Comparison of ENCODE assay signal across 33 cellular contexts in genomic region chr11:95417832-95418231, GRCh38.
DNase-seq lines count a peak whose midpoint lies in the region; ATAC-seq, FAIRE-seq and TF ChIP-seq lines count a peak whose summit lies in the region.
"Had no signal": no experiment of that assay in that cellular context is flagged by ENCODE, and none has a peak within 500 bp of the region (broad histone marks: within the 10 kb centered on the region; RNA-seq: fewer than 3 reads in every experiment).

No MANE protein-coding gene starts in this region.

- H3K4me3 ChIP-seq in K562 (no peak overlapping the region), trophoblast cell (ENCODE audit: low read depth, low read length) (no peak overlapping the region)
- H3K4me3 ChIP-seq: A549; BLaER1; BLaER1 treated with 17β-estradiol and CSF1 and Interleukin-3, amounts not matched to agents 10 nM and 100 nM had no signal

- no peak overlapping the region for H4K8ac ChIP-seq in trophoblast cell (ENCODE audit: low read depth, low read length)

- intact Hi-C loops in K562 (cut with micrococcal nuclease) = no loop called here

- no peak for TF ChIP-seq RAD21 in K562 (CRISPR knock-in tag; conservative IDR thresholded peaks at IDR 0.05 in 1 of 2, IDR thresholded peaks at IDR 0.05 in 1 of 2)

- H3K18ac ChIP-seq in trophoblast cell (ENCODE audit: low read length) = no peak overlapping the region

- DNase-seq in K562 (ENCODE audit: extremely low read depth in 1 of 4, low spot score in 3 of 4) (no peak), trophoblast cell (no peak), chondrocyte (ENCODE audit: low spot score) (no peak), DMS 273 (lab: John Stamatoyannopoulos, UW; ENCODE audit: unreplicated experiment) (no peak)
- DNase-seq: 8988T; ACHN; AML-193; BE2C; C1 segment of cervical spinal cord; Caco-2; Calu3; CD4-positive, alpha-beta memory T cell; CD4-positive, alpha-beta T cell; CD4-positive, CD25-positive, alpha-beta regulatory T cell; CD8-positive, alpha-beta memory T cell; CD8-positive, alpha-beta T cell; COR-L47; DMS 273 treated with DMSO at 0.1 percent for 48 hours; DMS153; DMS53; DMS79; DMS79 treated with DMSO at 0.1 percent for 48 hours; DND-41; EL had no signal

- 47% methylated on average over 1 of the region's 1 CpG for WGBS in K562 (ENCODE audit: insufficient coverage, low coverage, missing lambda C conversion rate)
- WGBS in trophoblast cell (ENCODE audit: extremely low coverage, insufficient coverage, insufficient read length) = no CpG with 5 or more reads among the region's 1 CpG

- H4K20me1 ChIP-seq in K562 (replicated peaks; ENCODE audit: control insufficient read depth, insufficient read depth, low read length) = no peaks in the 10 kb centered on the region
- H4K20me1 ChIP-seq: BLaER1; BLaER1 treated with 17β-estradiol and CSF1 and Interleukin-3, amounts not matched to agents 10 nM and 100 nM had no signal

- H3K4me1 ChIP-seq in K562 (replicated peaks in 1 of 2; ENCODE audit: control insufficient read depth in 2 of 2, insufficient read depth in 2 of 2, low read length in 2 of 2) (peaks cover 2 to 15% of the 10 kb centered on the region in 2 experiments; a peak in 4 of 5 replicates), trophoblast cell (ENCODE audit: control insufficient read depth in 1 of 2, insufficient read depth in 2 of 2, low read length in 2 of 2) (peaks cover 0 to 2% of the 10 kb centered on the region in 2 experiments)
- H3K4me1 ChIP-seq: A549; BE2C; BLaER1; BLaER1 treated with 17β-estradiol and CSF1 and Interleukin-3, amounts not matched to agents 10 nM and 100 nM; Caco-2 had no signal

- no peak for TF ChIP-seq POLR2A in K562 (conservative IDR thresholded peaks at IDR 0.05)

- no peaks in the 10 kb centered on the region for H3K36me3 ChIP-seq in K562 (ENCODE audit: control insufficient read depth, insufficient read depth, low read length)
- H3K36me3 ChIP-seq in trophoblast cell (ENCODE audit: control insufficient read depth in 1 of 2, insufficient read depth in 2 of 2, low read length in 2 of 2) = no peaks in the 10 kb centered on the region
- H3K36me3 ChIP-seq: BE2C; BLaER1; BLaER1 treated with 17β-estradiol and CSF1 and Interleukin-3, amounts not matched to agents 10 nM and 100 nM had no signal

- POLR2A ChIA-PET in K562 (lab: Yijun Ruan, JAX) = no interaction called here

- no peak overlapping the region for H3K4me3 Mint-ChIP-seq in chondrocyte (ENCODE audit: unreplicated experiment)
- H3K4me3 Mint-ChIP-seq: B cell; CD14-positive monocyte; CD4-positive, alpha-beta memory T cell; CD4-positive, alpha-beta T cell; CD4-positive, CD25-positive, alpha-beta regulatory T cell; CD8-positive, alpha-beta memory T cell; CD8-positive, alpha-beta T cell had no signal

- H3K27ac ChIP-seq in K562 (ENCODE audit: extremely low read depth, low read depth, low read length) = no peak overlapping the region
- no peak overlapping the region for H3K27ac ChIP-seq in trophoblast cell (ENCODE audit: low read depth, low read length)
- H3K27ac ChIP-seq: 22Rv1; A549; BLaER1; BLaER1 treated with 17β-estradiol and CSF1 and Interleukin-3, amounts not matched to agents 10 nM and 100 nM; C4-2B had no signal

- no peaks in the 10 kb centered on the region for H3K9me1 ChIP-seq in K562 (ENCODE audit: control insufficient read depth, insufficient read depth, low read length)

- ATAC-seq in K562 = no peak
- ATAC-seq: A549; CD8-positive, alpha-beta T cell had no signal

- H3K36me3 Mint-ChIP-seq in chondrocyte (ENCODE audit: low read depth) = no peaks in the 10 kb centered on the region
- H3K36me3 Mint-ChIP-seq: CD14-positive monocyte; CD4-positive, alpha-beta memory T cell; CD4-positive, CD25-positive, alpha-beta regulatory T cell; CD8-positive, alpha-beta memory T cell; CD8-positive, alpha-beta T cell had no signal

- no peak overlapping the region for H3K9ac ChIP-seq in K562 (ENCODE audit: insufficient read depth in 1 of 2, low read depth in 2 of 2, low read length in 2 of 2)
- H3K9ac ChIP-seq in trophoblast cell (ENCODE audit: low read length) = no peak overlapping the region
- H3K9ac ChIP-seq: BLaER1; BLaER1 treated with 17β-estradiol and CSF1 and Interleukin-3, amounts not matched to agents 10 nM and 100 nM had no signal

- no peak overlapping the region for H3K4me2 ChIP-seq in K562 (ENCODE audit: insufficient read depth, low read length)
- H3K4me2 ChIP-seq in trophoblast cell (ENCODE audit: low read length) = no peak overlapping the region
- H3K4me2 ChIP-seq: A549; BLaER1; BLaER1 treated with 17β-estradiol and CSF1 and Interleukin-3, amounts not matched to agents 10 nM and 100 nM had no signal

- H3K4ac ChIP-seq in trophoblast cell (ENCODE audit: low read depth, low read length) = no peak overlapping the region

- H3K27me3 Mint-ChIP-seq in chondrocyte (ENCODE audit: low read depth) = no peaks in the 10 kb centered on the region
- H3K27me3 Mint-ChIP-seq: B cell; CD4-positive, alpha-beta memory T cell; CD4-positive, alpha-beta T cell; CD4-positive, CD25-positive, alpha-beta regulatory T cell had no signal

- TF ChIP-seq CTCF in K562 (IDR thresholded peaks at IDR 0.05 in 2 of 3, conservative IDR thresholded peaks at IDR 0.05 in 1 of 3; ENCODE audit: insufficient read depth in 2 of 3, low read depth in 1 of 3, low read length in 3 of 3) (no peak), chondrocyte (IDR thresholded peaks at IDR 0.05) (no peak)

- H3K4me1 Mint-ChIP-seq in chondrocyte (ENCODE audit: low read depth) = no peaks in the 10 kb centered on the region
- H3K4me1 Mint-ChIP-seq: B cell, CD14-positive monocyte had no signal

- no peaks in the 10 kb centered on the region for H3K27me3 ChIP-seq in K562 (ENCODE audit: control insufficient read depth in 2 of 2, insufficient read depth in 2 of 2, low read length in 2 of 2)
- no peaks in the 10 kb centered on the region for H3K27me3 ChIP-seq in trophoblast cell (ENCODE audit: insufficient read depth, low read length)
- H3K27me3 ChIP-seq: BE2C; BLaER1; BLaER1 treated with 17β-estradiol and CSF1 and Interleukin-3, amounts not matched to agents 10 nM and 100 nM had no signal

- H4K91ac ChIP-seq in trophoblast cell (ENCODE audit: low read depth, low read length) = no peak overlapping the region

- FAIRE-seq in K562 (lab: Jason Lieb, UNC) = no peak
- FAIRE-seq: A204.1, A549, D721Med had no signal

- no peaks in the 10 kb centered on the region for H3K79me2 ChIP-seq in K562 (ENCODE audit: control insufficient read depth, insufficient read depth, low read length)
- no peaks in the 10 kb centered on the region for H3K79me2 ChIP-seq in trophoblast cell (ENCODE audit: control insufficient read depth, insufficient read depth, low read length, poor library complexity)

- H3K27ac Mint-ChIP-seq in chondrocyte (ENCODE audit: unreplicated experiment) = no peak overlapping the region
- H3K27ac Mint-ChIP-seq: B cell; CD4-positive, alpha-beta memory T cell; CD4-positive, alpha-beta T cell; CD8-positive, alpha-beta memory T cell; CD8-positive, alpha-beta T cell had no signal

- no peak overlapping the region for H2BK120ac ChIP-seq in trophoblast cell (ENCODE audit: insufficient read depth, low read length, poor library complexity)

- in situ Hi-C loops in K562 (cut with MboI) = no loop called here

- H2BK5ac ChIP-seq in trophoblast cell (ENCODE audit: low read depth, low read length, poor library complexity) = no peak overlapping the region

- TF ChIP-seq EP300 in K562 (IDR thresholded peaks at IDR 0.05; ENCODE audit: low read length) = no peak

- peak overlapping the region; percentile 29 for H2BK12ac ChIP-seq in trophoblast cell (ENCODE audit: low read length)

- H2AFZ ChIP-seq in K562 (ENCODE audit: low read depth, low read length) = no peak overlapping the region
- H2AFZ ChIP-seq in trophoblast cell (ENCODE audit: insufficient read depth, low read length, poor library complexity) = no peak overlapping the region

- no peak overlapping the region for H3K14ac ChIP-seq in trophoblast cell (ENCODE audit: low read length)

- BruUV-seq in K562 (replicated peaks; lab: Mats Ljungman, UMichigan) = no TSS peak

- no peaks in the 10 kb centered on the region for H3K9me3 ChIP-seq in K562 (replicated peaks; ENCODE audit: control insufficient read depth, insufficient read depth, low read depth, low read length)
- H3K9me3 ChIP-seq in trophoblast cell (ENCODE audit: insufficient read depth, low read depth, low read length) = no peaks in the 10 kb centered on the region
- H3K9me3 ChIP-seq: A549; BE2C; BLaER1; BLaER1 treated with 17β-estradiol and CSF1 and Interleukin-3, amounts not matched to agents 10 nM and 100 nM; Caco-2 had no signal

- H2AK5ac ChIP-seq in trophoblast cell (ENCODE audit: low read length) = no peak overlapping the region

- no peaks in the 10 kb centered on the region for H3K79me1 ChIP-seq in trophoblast cell (ENCODE audit: low read length)

- no peak overlapping the region for H4K12ac ChIP-seq in trophoblast cell (ENCODE audit: low read depth, low read length)

- no peaks in the 10 kb centered on the region for H3K9me3 Mint-ChIP-seq in chondrocyte (ENCODE audit: low read depth)
- H3K9me3 Mint-ChIP-seq: CD4-positive, alpha-beta T cell; CD8-positive, alpha-beta memory T cell; CD8-positive, alpha-beta T cell had no signal

- CTCF ChIA-PET in K562 (lab: Yijun Ruan, JAX; ENCODE audit: low intra/inter-chr PET ratio) = no interaction called here

- no peak overlapping the region for H3K23ac ChIP-seq in trophoblast cell (ENCODE audit: low read length)

TF ChIP-seq in K562, 482 proteins besides CTCF, POLR2A, EP300 and RAD21 (continues in another document):
- TF ChIP-seq MYNN (IDR thresholded peaks at IDR 0.05) = peak; percentile 95
- peak; percentile 75; the same call in 1 of the 2 replicates for TF ChIP-seq MYNN (CRISPR knock-in tag; IDR thresholded peaks at IDR 0.05)
- TF ChIP-seq POLR2B (IDR thresholded peaks at IDR 0.05; ENCODE audit: low read depth, partially characterized antibody) = no peak
- no peak for TF ChIP-seq ZBTB5 (IDR thresholded peaks at IDR 0.05)
- TF ChIP-seq SMARCA5 (IDR thresholded peaks at IDR 0.05) = no peak
- TF ChIP-seq POLR2H (tag; IDR thresholded peaks at IDR 0.05; ENCODE audit: low read depth) = no peak
- TF ChIP-seq NCOR1 (IDR thresholded peaks at IDR 0.05) = no peak
